Comparison of ENCODE assay signal across 1 cellular context in the genomic region with DNA sequence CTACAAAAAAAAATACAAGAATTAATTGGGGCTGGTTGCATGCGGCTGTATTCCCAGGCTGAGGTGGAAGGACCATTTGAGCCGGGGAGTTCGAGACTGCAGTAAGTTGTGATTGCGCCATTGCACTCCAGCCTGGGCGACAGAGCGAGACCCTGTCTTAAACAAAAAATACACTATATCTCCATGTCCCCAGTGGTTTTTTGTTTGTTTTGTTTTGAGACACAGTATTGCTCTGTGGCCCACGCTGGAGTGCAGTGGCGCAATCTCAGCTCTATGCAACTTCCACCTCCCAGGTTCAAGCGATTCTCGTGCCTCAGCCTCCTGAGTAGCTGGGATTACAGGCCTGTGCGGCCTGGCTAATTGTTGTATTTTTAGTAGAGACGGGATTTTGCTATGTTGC.
TF ChIP-seq lines count a peak whose summit lies in the region.

No MANE protein-coding gene starts in this region.

TF ChIP-seq in SK-N-SH, 30 proteins besides CTCF, POLR2A, EP300 and RAD21 (continued from another document):
- TF ChIP-seq EZH2phosphoT487 (IDR thresholded peaks at IDR 0.05; ENCODE audit: borderline replicate concordance, low read depth) (no peak), REST (IDR thresholded peaks at IDR 0.05; ENCODE audit: low read depth, low read length) (no peak), CHD2 (IDR thresholded peaks at IDR 0.05; ENCODE audit: low read length, partially characterized antibody) (no peak), JUND (IDR thresholded peaks at IDR 0.05) (no peak), USF1 (IDR thresholded peaks at IDR 0.05; ENCODE audit: borderline replicate concordance, low read depth) (no peak), RXRA (IDR thresholded peaks at IDR 0.05; ENCODE audit: borderline replicate concordance, low read depth) (no peak), NRF1 (IDR thresholded peaks at IDR 0.05; ENCODE audit: low read depth, low read length) (no peak), MXI1 (IDR thresholded peaks at IDR 0.05; ENCODE audit: low read depth, low read length) (no peak), POLR2AphosphoS5 (IDR thresholded peaks at IDR 0.05; ENCODE audit: low read depth, low read length) (no peak), YY1 (IDR thresholded peaks at IDR 0.05; ENCODE audit: low read depth) (no peak)
